13 cellular contexts compared by ENCODE assay signal in genomic region chr12:120849765-120850164, GRCh38. TPM values are rescaled to one million over a fixed set of nuclear protein-coding genes. Genes with fewer than 3 reads are reported as not detected.
DNase-seq lines count a peak whose midpoint lies in the region; ATAC-seq and TF ChIP-seq lines count a peak whose summit lies in the region.
"Had no signal": no experiment of that assay in that cellular context is flagged by ENCODE, and none has a peak within 500 bp of the region (broad histone marks: within the 10 kb centered on the region; RNA-seq: fewer than 3 reads in every experiment).

No MANE protein-coding gene starts in this region.

- in situ Hi-C loops in GM23248 (cut with MboI), result no loop called here

- POLR2A ChIA-PET in RWPE1 (lab: Yijun Ruan, JAX; ENCODE audit: low non-redundant PET), result no interaction called here

- H3K79me2 ChIP-seq in GM23248 (ENCODE audit: insufficient read depth), result peaks cover 82% of the 10 kb centered on the region

- WGBS in GM23248 (ENCODE audit: low coverage in 1 of 2, low lambda C conversion rate in 2 of 2, missing lambda C conversion rate in 2 of 2), 2 experiments, result 87 to 93% methylated on average over 2 of the region's 2 CpGs

- H3K9me3 ChIP-seq in GM23248 (ENCODE audit: low read depth), result no peaks in the 10 kb centered on the region

- CTCF ChIA-PET in RWPE1 (lab: Yijun Ruan, JAX), result interaction anchor here (0.5 kb wide), 1 partner anchor 15 kb away, joined by 3 read pairs; no protein-coding TSS in a partner anchor

- H3K9ac ChIP-seq in GM23248, result no peak overlapping the region

- TF ChIP-seq CTCF in RWPE1 (conservative IDR thresholded peaks at IDR 0.05; ENCODE audit: low read depth) (no peak), fibroblast of the aortic adventitia (IDR thresholded peaks at IDR 0.05; ENCODE audit: insufficient read depth, low read length) (no peak)

- H3K36me3 ChIP-seq in GM23248 (ENCODE audit: low read depth), result no peaks in the 10 kb centered on the region

- H3K27me3 ChIP-seq in GM23248 (replicated peaks; ENCODE audit: insufficient read depth), result no peaks in the 10 kb centered on the region

- ATAC-seq in HG02798 (IDR thresholded peaks at IDR 0.05; ENCODE audit: poor library complexity, unreplicated experiment) (no peak), left lobe of liver (no peak)

- H3F3A ChIP-seq in GM23248 (ENCODE audit: insufficient read depth), result 0 out of 2 replicates have a peak, but pooled peaks cover 7% of the 10 kb centered on the region

- DNase-seq in GM23248 (peak; percentile 33), RWPE1 (ENCODE audit: low spot score) (peak; percentile 60), fibroblast of the aortic adventitia (ENCODE audit: low read depth) (peak; percentile 25), pulmonary artery endothelial cell (ENCODE audit: low read depth, low spot score) (peak; percentile 66), left lobe of liver (ENCODE audit: low spot score) (no peak), ecto neural progenitor cell (ENCODE audit: low spot score) (no peak), NCI-H128 (lab: John Stamatoyannopoulos, UW; ENCODE audit: unreplicated experiment) (no peak)
- DNase-seq: activated CD8-positive, alpha-beta memory T cell treated with anti-CD3 and anti-CD28 coated beads for 24 hours; DMS 273 treated with DMSO at 0.1 percent for 48 hours; kidney; OCI-M1; stimulated activated CD4-positive, alpha-beta T cell treated with anti-CD3 and anti-CD28 coated beads, Interleukin-15, amount 100 ng/mL, for 24 hours had no signal

- H3K4me1 ChIP-seq in GM23248 (ENCODE audit: insufficient read depth), result peaks cover 29% of the 10 kb centered on the region

- no peaks in the 10 kb centered on the region for H3K9me2 ChIP-seq in GM23248 (ENCODE audit: insufficient read depth)

- H3K4me2 ChIP-seq in GM23248 (ENCODE audit: unreplicated experiment), result no peak overlapping the region

- H2AFZ ChIP-seq in GM23248, result no peak overlapping the region

- 0 out of 2 replicates have a peak, but pooled peaks cover 5% of the 10 kb centered on the region for H4K20me1 ChIP-seq in GM23248 (ENCODE audit: insufficient read depth)

- H3K4me3 ChIP-seq in GM23248 (no peak overlapping the region), fibroblast of the aortic adventitia (ENCODE audit: low read depth, low read length) (no peak overlapping the region)

- H3K27ac ChIP-seq in GM23248 (no peak overlapping the region), RWPE1 (no peak overlapping the region)

RNA-seq across cellular contexts. Expression of gene SPPL3, which starts 54.4 kb away (rescaled TPM):
- total RNA-seq in GM23248 (2014; rRNA removed; shearing (Covaris generic)), result 8.1 and 17.8 TPM in 2 replicates
- 24.8 and 26.1 TPM in 2 replicates for polyA plus RNA-seq in GM23248 (2016; fragmentation: Nextera tagmentation; extraction: Ambion mirVana)
- total RNA-seq in fibroblast of the aortic adventitia (ENCODE audit: low replicate concordance) (15.9 and 18.3 TPM in 2 replicates), pulmonary artery endothelial cell (3.8 and 5.1 TPM in 2 replicates), left lobe of liver (17.5 TPM)

Comparison
In these comparisons a context has a peak if more than half of its experiments do, and no peak if none do; other contexts are left out.
1. DNase-seq: peak in GM23248 (single experiment), RWPE1 (single experiment), fibroblast of the aortic adventitia (single experiment) and pulmonary artery endothelial cell (single experiment); none in left lobe of liver (single experiment), ecto neural progenitor cell (single experiment) and NCI-H128 (single experiment).